ENCODE assay signal across 1 cellular context in genomic region chr16:10919003-10919351, GRCh38.
TF ChIP-seq lines count a peak whose summit lies in the region.

No MANE protein-coding gene starts in this region.

TF ChIP-seq in HCT116, 20 proteins besides CTCF, POLR2A, EP300 and RAD21 (continued from another document):
- TF ChIP-seq TCF7L2 (IDR thresholded peaks at IDR 0.05; ENCODE audit: borderline replicate concordance, extremely low read depth, insufficient read depth, insufficient read length): no peak
